1 cellular context compared by ENCODE assay signal in genomic region chr1:88327391-88328267, GRCh38.
TF ChIP-seq lines count a peak whose summit lies in the region.

No MANE protein-coding gene starts in this region.

TF ChIP-seq in HEK293, 187 proteins besides CTCF, POLR2A, EP300 and RAD21 (continued from another document):
- no peak for TF ChIP-seq ZNF530 (tag by site-specific recombination; IDR thresholded peaks at IDR 0.05; ENCODE audit: low read depth)
- TF ChIP-seq, protein P1, sequence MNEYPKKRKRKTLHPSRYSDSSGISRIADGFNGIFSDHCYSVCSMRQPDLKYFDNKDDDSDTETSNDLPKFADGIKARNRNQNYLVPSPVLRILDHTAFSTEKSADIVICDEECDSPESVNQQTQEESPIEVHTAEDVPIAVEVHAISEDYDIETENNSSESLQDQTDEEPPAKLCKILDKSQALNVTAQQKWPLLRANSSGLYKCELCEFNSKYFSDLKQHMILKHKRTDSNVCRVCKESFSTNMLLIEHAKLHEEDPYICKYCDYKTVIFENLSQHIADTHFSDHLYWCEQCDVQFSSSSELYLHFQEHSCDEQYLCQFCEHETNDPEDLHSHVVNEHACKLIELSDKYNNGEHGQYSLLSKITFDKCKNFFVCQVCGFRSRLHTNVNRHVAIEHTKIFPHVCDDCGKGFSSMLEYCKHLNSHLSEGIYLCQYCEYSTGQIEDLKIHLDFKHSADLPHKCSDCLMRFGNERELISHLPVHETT (tag by site-specific recombination; IDR thresholded peaks at IDR 0.05), result 0 out of 2 replicates have a peak, but pooled peaks have one; percentile 19
- TF ChIP-seq SP7 (tag by site-specific recombination; IDR thresholded peaks at IDR 0.05), result 0 out of 2 replicates have a peak, but pooled peaks have one; percentile 16
- TF ChIP-seq, protein P2, sequence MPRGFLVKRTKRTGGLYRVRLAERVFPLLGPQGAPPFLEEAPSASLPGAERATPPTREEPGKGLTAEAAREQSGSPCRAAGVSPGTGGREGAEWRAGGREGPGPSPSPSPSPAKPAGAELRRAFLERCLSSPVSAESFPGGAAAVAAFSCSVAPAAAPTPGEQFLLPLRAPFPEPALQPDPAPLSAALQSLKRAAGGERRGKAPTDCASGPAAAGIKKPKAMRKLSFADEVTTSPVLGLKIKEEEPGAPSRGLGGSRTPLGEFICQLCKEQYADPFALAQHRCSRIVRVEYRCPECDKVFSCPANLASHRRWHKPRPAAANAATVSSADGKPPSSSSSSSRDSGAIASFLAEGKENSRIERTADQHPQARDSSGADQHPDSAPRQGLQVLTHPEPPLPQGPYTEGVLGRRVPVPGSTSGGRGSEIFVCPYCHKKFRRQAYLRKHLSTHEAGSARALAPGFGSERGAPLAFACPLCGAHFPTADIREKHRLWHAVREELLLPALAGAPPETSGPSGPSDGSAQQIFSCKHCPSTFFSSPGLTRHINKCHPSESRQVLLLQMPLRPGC (tag by site-specific recombination; IDR thresholded peaks at IDR 0.05), result no peak
- TF ChIP-seq ZEB2 (tag by site-specific recombination; IDR thresholded peaks at IDR 0.05), result peak; percentile 74
- no peak for TF ChIP-seq ZNF660 (tag by site-specific recombination; IDR thresholded peaks at IDR 0.05)
- TF ChIP-seq HIC1 (tag by site-specific recombination; IDR thresholded peaks at IDR 0.05), result peak; percentile 46; the same call in 1 of the 2 replicates
- TF ChIP-seq ZNF366 (tag by site-specific recombination; conservative IDR thresholded peaks at IDR 0.05), result peak; percentile 33; the same call in 1 of the 2 replicates
- no peak for TF ChIP-seq ZNF513 (tag by site-specific recombination; IDR thresholded peaks at IDR 0.05)
- no peak for TF ChIP-seq ZNF501 (tag by site-specific recombination; IDR thresholded peaks at IDR 0.05)
- TF ChIP-seq, protein P3, sequence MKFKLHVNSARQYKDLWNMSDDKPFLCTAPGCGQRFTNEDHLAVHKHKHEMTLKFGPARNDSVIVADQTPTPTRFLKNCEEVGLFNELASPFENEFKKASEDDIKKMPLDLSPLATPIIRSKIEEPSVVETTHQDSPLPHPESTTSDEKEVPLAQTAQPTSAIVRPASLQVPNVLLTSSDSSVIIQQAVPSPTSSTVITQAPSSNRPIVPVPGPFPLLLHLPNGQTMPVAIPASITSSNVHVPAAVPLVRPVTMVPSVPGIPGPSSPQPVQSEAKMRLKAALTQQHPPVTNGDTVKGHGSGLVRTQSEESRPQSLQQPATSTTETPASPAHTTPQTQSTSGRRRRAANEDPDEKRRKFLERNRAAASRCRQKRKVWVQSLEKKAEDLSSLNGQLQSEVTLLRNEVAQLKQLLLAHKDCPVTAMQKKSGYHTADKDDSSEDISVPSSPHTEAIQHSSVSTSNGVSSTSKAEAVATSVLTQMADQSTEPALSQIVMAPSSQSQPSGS (tag by site-specific recombination; IDR thresholded peaks at IDR 0.05; ENCODE audit: low read depth), result no peak
- peak; percentile 61; the same call in 1 of the 2 replicates for TF ChIP-seq ZNF184 (tag by site-specific recombination; IDR thresholded peaks at IDR 0.05)
- TF ChIP-seq ZNF266 (tag by site-specific recombination; IDR thresholded peaks at IDR 0.05; ENCODE audit: low read depth), result no peak
- peak; percentile 55; the same call in 1 of the 2 replicates for TF ChIP-seq ZNF629 (tag by site-specific recombination; IDR thresholded peaks at IDR 0.05)
- TF ChIP-seq KLF1 (tag by site-specific recombination; IDR thresholded peaks at IDR 0.05), result no peak
- TF ChIP-seq ZNF747 (tag by site-specific recombination; IDR thresholded peaks at IDR 0.05), result no peak
- no peak for TF ChIP-seq KLF7 (tag by site-specific recombination; IDR thresholded peaks at IDR 0.05; ENCODE audit: borderline replicate concordance)
- peak; percentile 92; the same call in 1 of the 2 replicates for TF ChIP-seq TRIM28 (IDR thresholded peaks at IDR 0.05; ENCODE audit: borderline replicate concordance, low read length)
- no peak for TF ChIP-seq ZNF426 (tag by site-specific recombination; IDR thresholded peaks at IDR 0.05)
- TF ChIP-seq ZNF510 (tag by site-specific recombination; IDR thresholded peaks at IDR 0.05; ENCODE audit: insufficient replicate concordance), result peak; percentile 26
- TF ChIP-seq, protein P4, sequence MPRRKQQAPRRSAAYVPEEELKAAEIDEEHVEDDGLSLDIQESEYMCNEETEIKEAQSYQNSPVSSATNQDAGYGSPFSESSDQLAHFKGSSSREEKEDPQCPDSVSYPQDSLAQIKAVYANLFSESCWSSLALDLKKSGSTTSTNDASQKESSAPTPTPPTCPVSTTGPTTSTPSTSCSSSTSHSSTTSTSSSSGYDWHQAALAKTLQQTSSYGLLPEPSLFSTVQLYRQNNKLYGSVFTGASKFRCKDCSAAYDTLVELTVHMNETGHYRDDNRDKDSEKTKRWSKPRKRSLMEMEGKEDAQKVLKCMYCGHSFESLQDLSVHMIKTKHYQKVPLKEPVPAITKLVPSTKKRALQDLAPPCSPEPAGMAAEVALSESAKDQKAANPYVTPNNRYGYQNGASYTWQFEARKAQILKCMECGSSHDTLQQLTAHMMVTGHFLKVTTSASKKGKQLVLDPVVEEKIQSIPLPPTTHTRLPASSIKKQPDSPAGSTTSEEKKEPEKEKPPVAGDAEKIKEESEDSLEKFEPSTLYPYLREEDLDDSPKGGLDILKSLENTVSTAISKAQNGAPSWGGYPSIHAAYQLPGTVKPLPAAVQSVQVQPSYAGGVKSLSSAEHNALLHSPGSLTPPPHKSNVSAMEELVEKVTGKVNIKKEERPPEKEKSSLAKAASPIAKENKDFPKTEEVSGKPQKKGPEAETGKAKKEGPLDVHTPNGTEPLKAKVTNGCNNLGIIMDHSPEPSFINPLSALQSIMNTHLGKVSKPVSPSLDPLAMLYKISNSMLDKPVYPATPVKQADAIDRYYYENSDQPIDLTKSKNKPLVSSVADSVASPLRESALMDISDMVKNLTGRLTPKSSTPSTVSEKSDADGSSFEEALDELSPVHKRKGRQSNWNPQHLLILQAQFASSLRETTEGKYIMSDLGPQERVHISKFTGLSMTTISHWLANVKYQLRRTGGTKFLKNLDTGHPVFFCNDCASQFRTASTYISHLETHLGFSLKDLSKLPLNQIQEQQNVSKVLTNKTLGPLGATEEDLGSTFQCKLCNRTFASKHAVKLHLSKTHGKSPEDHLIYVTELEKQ (tag by site-specific recombination; IDR thresholded peaks at IDR 0.05; ENCODE audit: borderline replicate concordance), result 0 out of 2 replicates have a peak, but pooled peaks have one; percentile 9
